ENCODE assay signal across 22 cellular contexts in the genomic region with DNA sequence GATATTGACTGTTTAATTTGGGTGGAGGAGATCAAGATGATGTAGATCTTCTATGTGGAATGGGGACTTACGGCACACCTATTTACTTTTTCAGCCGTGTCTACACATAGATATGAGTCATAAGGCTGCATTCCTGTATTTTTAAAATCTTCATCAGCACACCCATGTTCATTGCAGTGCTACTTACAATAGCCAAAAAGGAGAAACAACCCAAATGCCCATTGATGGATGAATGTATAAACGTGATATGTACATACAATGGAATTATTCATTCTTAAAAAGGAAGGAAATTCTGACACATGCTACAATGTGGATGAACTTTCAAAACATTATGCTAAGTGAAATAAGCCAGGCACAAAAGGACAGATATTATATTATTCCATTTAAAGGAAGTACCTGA.
DNase-seq lines count a peak whose midpoint lies in the region; ATAC-seq, FAIRE-seq and TF ChIP-seq lines count a peak whose summit lies in the region.
"Had no signal": no experiment of that assay in that cellular context is flagged by ENCODE, and none has a peak within 500 bp of the region (broad histone marks: within the 10 kb centered on the region; RNA-seq: fewer than 3 reads in every experiment).

No MANE protein-coding gene starts in this region.

- no peak for TF ChIP-seq CTCF in A549 (IDR thresholded peaks at IDR 0.05)
- no peak for TF ChIP-seq CTCF in bronchial epithelial cell (IDR thresholded peaks at IDR 0.05; ENCODE audit: insufficient read depth, low read length, severe bottlenecking)
- TF ChIP-seq CTCF in mucosa of descending colon (IDR thresholded peaks at IDR 0.05) = no peak

- CTCF ChIA-PET in A549 (lab: Yijun Ruan, JAX) = no interaction called here

- DNase-seq in A549 (ENCODE audit: low read depth in 1 of 2, low spot score in 1 of 2) (no peak), bronchial epithelial cell (ENCODE audit: low read depth) (peak; percentile 10), glomerular endothelial cell (ENCODE audit: extremely low read depth, low read depth, low spot score) (peak; percentile 33), mucosa of descending colon (no peak)
- no peak for DNase-seq in activated naive CD8-positive, alpha-beta T cell treated with anti-CD3 and anti-CD28 coated beads for 36 hours
- DNase-seq: ACHN; BE2C; C1 segment of cervical spinal cord; CD4-positive, CD25-positive, alpha-beta regulatory T cell; CD8-positive, alpha-beta memory T cell; COR-L47; DMS 273 treated with DMSO at 0.1 percent for 48 hours; DMS79; GDM1; GOT3; H7; HFFc6 had no signal

- FAIRE-seq in A549 (lab: Jason Lieb, UNC) = no peak
- FAIRE-seq in bronchial epithelial cell (lab: Jason Lieb, UNC) = no peak
- FAIRE-seq: HepG2 had no signal

- H3K27me3 ChIP-seq in bronchial epithelial cell (ENCODE audit: control insufficient read depth, insufficient read depth, low read length) = no peaks in the 10 kb centered on the region
- H3K27me3 ChIP-seq: BE2C had no signal

- no peak overlapping the region for H3K27ac Mint-ChIP-seq in activated naive CD8-positive, alpha-beta T cell treated with anti-CD3 and anti-CD28 coated beads for 36 hours
- H3K27ac Mint-ChIP-seq: CD4-positive, CD25-positive, alpha-beta regulatory T cell; CD8-positive, alpha-beta memory T cell; HFFc6; IgD-negative memory B cell had no signal

- no peak overlapping the region for H3K4me3 Mint-ChIP-seq in activated naive CD8-positive, alpha-beta T cell treated with anti-CD3 and anti-CD28 coated beads for 36 hours
- H3K4me3 Mint-ChIP-seq: CD4-positive, CD25-positive, alpha-beta regulatory T cell; CD8-positive, alpha-beta memory T cell; HFFc6; IgD-negative memory B cell had no signal

- TF ChIP-seq POLR2A in A549 (IDR thresholded peaks at IDR 0.05; ENCODE audit: low read length) = no peak

- 25% methylated on average over 3 of the region's 3 CpGs for WGBS in A549 (ENCODE audit: missing lambda C conversion rate)

- H3K4me1 Mint-ChIP-seq in activated naive CD8-positive, alpha-beta T cell treated with anti-CD3 and anti-CD28 coated beads for 36 hours = peaks cover 7% of the 10 kb centered on the region

- peaks cover 7% of the 10 kb centered on the region for H3K9me3 Mint-ChIP-seq in activated naive CD8-positive, alpha-beta T cell treated with anti-CD3 and anti-CD28 coated beads for 36 hours

- H3K4me3 ChIP-seq in A549 = no peak overlapping the region
- H3K4me3 ChIP-seq in bronchial epithelial cell (ENCODE audit: low read depth, low read length) = no peak overlapping the region
- H3K4me3 ChIP-seq in mucosa of descending colon = no peak overlapping the region

- H3K9me3 ChIP-seq in A549 (no peaks in the 10 kb centered on the region), mucosa of descending colon (no peaks in the 10 kb centered on the region)
- H3K9me3 ChIP-seq: BE2C had no signal

- POLR2A ChIA-PET in A549 (lab: Yijun Ruan, JAX) = no interaction called here

- intact Hi-C loops in mucosa of descending colon (cut with DNase I, micrococcal nuclease) = no loop called here

- no peak for ATAC-seq in A549
- peak; percentile 43 for ATAC-seq in mucosa of descending colon
- ATAC-seq in GM21825 (IDR thresholded peaks at IDR 0.05; ENCODE audit: unreplicated experiment) = no peak
- no peak for ATAC-seq in HG02981 (IDR thresholded peaks at IDR 0.05; ENCODE audit: unreplicated experiment)
- ATAC-seq: HCT116, HepG2 had no signal

- H3K36me3 Mint-ChIP-seq in activated naive CD8-positive, alpha-beta T cell treated with anti-CD3 and anti-CD28 coated beads for 36 hours = no peaks in the 10 kb centered on the region
- H3K36me3 Mint-ChIP-seq: CD4-positive, CD25-positive, alpha-beta regulatory T cell; CD8-positive, alpha-beta memory T cell; IgD-negative memory B cell had no signal

- H3K36me3 ChIP-seq in bronchial epithelial cell (ENCODE audit: control insufficient read depth, insufficient read depth, low read length) = no peaks in the 10 kb centered on the region
- H3K36me3 ChIP-seq in mucosa of descending colon (ENCODE audit: low read depth) = no peaks in the 10 kb centered on the region

- no peak overlapping the region for H3K27ac ChIP-seq in A549

- H3K4me1 ChIP-seq in A549 (peaks cover 5% of the 10 kb centered on the region; the same call in 1 of the 3 replicates), mucosa of descending colon (ENCODE audit: low read depth) (peaks cover 3% of the 10 kb centered on the region)
- H3K4me1 ChIP-seq: BE2C had no signal

- no peak for TF ChIP-seq RAD21 in A549 (conservative IDR thresholded peaks at IDR 0.05 in 1 of 2, IDR thresholded peaks at IDR 0.05 in 1 of 2)

- H3K27me3 Mint-ChIP-seq in activated naive CD8-positive, alpha-beta T cell treated with anti-CD3 and anti-CD28 coated beads for 36 hours = no peaks in the 10 kb centered on the region

- H3K4me2 ChIP-seq in A549 = peak overlapping the region; percentile 26; the same call in 1 of the 3 replicates

- no peak for TF ChIP-seq EP300 in A549 (IDR thresholded peaks at IDR 0.05)

TF ChIP-seq in A549, 52 proteins besides CTCF, POLR2A, EP300 and RAD21:
- TF ChIP-seq TFCP2L1 (CRISPR knock-in tag; IDR thresholded peaks at IDR 0.05) = no peak
- no peak for TF ChIP-seq NR3C1 (IDR thresholded peaks at IDR 0.05)
- no peak for TF ChIP-seq FOXS1 (CRISPR knock-in tag; IDR thresholded peaks at IDR 0.05)
- TF ChIP-seq RARB (CRISPR knock-in tag; IDR thresholded peaks at IDR 0.05) = no peak
- TF ChIP-seq CBX2 (IDR thresholded peaks at IDR 0.05; ENCODE audit: borderline replicate concordance, low read depth) = no peak
- no peak for TF ChIP-seq NPAS2 (CRISPR knock-in tag; IDR thresholded peaks at IDR 0.05; ENCODE audit: borderline replicate concordance)
- no peak for TF ChIP-seq CHD2 (IDR thresholded peaks at IDR 0.05; ENCODE audit: low read length, partially characterized antibody)
- TF ChIP-seq PBX3 (IDR thresholded peaks at IDR 0.05) = no peak
- no peak for TF ChIP-seq HOXB13 (CRISPR knock-in tag; IDR thresholded peaks at IDR 0.05; ENCODE audit: low read depth)
- no peak for TF ChIP-seq EHF (CRISPR knock-in tag; IDR thresholded peaks at IDR 0.05)
- TF ChIP-seq JUNB (IDR thresholded peaks at IDR 0.05) = no peak
- no peak for TF ChIP-seq BHLHE40 (IDR thresholded peaks at IDR 0.05; ENCODE audit: low read depth, low read length)
- TF ChIP-seq JUN (IDR thresholded peaks at IDR 0.05) = no peak
- TF ChIP-seq SREBF2 (IDR thresholded peaks at IDR 0.05) = no peak
- TF ChIP-seq, protein P1, sequence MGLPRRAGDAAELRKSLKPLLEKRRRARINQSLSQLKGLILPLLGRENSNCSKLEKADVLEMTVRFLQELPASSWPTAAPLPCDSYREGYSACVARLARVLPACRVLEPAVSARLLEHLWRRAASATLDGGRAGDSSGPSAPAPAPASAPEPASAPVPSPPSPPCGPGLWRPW (IDR thresholded peaks at IDR 0.05) = no peak
- TF ChIP-seq, protein P2, sequence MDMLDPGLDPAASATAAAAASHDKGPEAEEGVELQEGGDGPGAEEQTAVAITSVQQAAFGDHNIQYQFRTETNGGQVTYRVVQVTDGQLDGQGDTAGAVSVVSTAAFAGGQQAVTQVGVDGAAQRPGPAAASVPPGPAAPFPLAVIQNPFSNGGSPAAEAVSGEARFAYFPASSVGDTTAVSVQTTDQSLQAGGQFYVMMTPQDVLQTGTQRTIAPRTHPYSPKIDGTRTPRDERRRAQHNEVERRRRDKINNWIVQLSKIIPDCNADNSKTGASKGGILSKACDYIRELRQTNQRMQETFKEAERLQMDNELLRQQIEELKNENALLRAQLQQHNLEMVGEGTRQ (IDR thresholded peaks at IDR 0.05) = no peak
- no peak for TF ChIP-seq SMC3 (IDR thresholded peaks at IDR 0.05)
- TF ChIP-seq, protein P3, sequence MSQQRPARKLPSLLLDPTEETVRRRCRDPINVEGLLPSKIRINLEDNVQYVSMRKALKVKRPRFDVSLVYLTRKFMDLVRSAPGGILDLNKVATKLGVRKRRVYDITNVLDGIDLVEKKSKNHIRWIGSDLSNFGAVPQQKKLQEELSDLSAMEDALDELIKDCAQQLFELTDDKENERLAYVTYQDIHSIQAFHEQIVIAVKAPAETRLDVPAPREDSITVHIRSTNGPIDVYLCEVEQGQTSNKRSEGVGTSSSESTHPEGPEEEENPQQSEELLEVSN (IDR thresholded peaks at IDR 0.05; ENCODE audit: borderline replicate concordance, low read depth) = no peak

Comparison
In these comparisons a context has a peak if more than half of its experiments do, and no peak if none do; other contexts are left out.
1. DNase-seq: peak in bronchial epithelial cell (single experiment) and glomerular endothelial cell (single experiment); none in A549 (0 of 2), mucosa of descending colon (0 of 3) and activated naive CD8-positive, alpha-beta T cell treated with anti-CD3 and anti-CD28 coated beads for 36 hours (single experiment).